Comparison of ENCODE assay signal across 8 cellular contexts in the genomic region with DNA sequence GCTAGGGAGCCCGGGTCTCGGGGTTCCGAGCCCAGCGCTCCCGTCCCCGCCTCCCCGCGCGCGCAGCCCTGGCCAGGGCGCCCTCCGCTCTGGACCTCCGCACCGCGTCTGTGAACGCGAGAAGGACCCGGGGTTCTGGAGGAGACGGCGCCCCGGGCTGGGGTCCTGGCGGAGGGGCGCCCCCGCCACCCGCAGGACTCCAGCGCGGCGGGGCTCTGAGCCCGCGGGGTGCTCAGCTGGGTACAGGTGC. TPM values are rescaled to one million over a fixed set of nuclear protein-coding genes. Genes with fewer than 3 reads are reported as not detected.
A peak's percentile ranks its signal among the peaks of the same experiment; 100 is the strongest.
DNase-seq lines count a peak whose midpoint lies in the region; ATAC-seq lines count a peak whose summit lies in the region.

No MANE protein-coding gene starts in this region.

- no peak overlapping the region for H3K9ac ChIP-seq in neuronal stem cell (ENCODE audit: low read depth, low read length, poor library complexity)

- no peak overlapping the region for H4K8ac ChIP-seq in neuronal stem cell (ENCODE audit: low read depth, low read length)

- H3K36me3 ChIP-seq in ectodermal cell (ENCODE audit: control insufficient read depth, insufficient read depth, low read length) (no peaks in the 10 kb centered on the region), neuronal stem cell (replicated peaks in 1 of 2; ENCODE audit: control insufficient read depth in 2 of 2, insufficient read depth in 2 of 2, low read length in 2 of 2) (no peaks in the 10 kb centered on the region)

- H3K4me1 ChIP-seq in ectodermal cell (ENCODE audit: control insufficient read depth, insufficient read depth, low read length) (peaks cover 12% of the 10 kb centered on the region), neuronal stem cell (ENCODE audit: control insufficient read depth in 2 of 2, insufficient read depth in 1 of 2, low read depth in 1 of 2, low read length in 2 of 2) (peaks cover 0 to 7% of the 10 kb centered on the region in 2 donors)

- ATAC-seq in activated naive CD8-positive, alpha-beta T cell treated with anti-CD3 and anti-CD28 coated beads, Interleukin-2, amount 50 U/mL, for 24 hours, result no peak
- peak; percentile 35 for ATAC-seq in HG03460 (IDR thresholded peaks at IDR 0.05; ENCODE audit: unreplicated experiment)

- peak overlapping the region; percentile 78 for H3K4me3 Mint-ChIP-seq in activated naive CD8-positive, alpha-beta T cell
- H3K4me3 Mint-ChIP-seq in activated naive CD8-positive, alpha-beta T cell treated with anti-CD3 and anti-CD28 coated beads, Interleukin-2, amount 50 U/mL, for 24 hours, result no peak overlapping the region

- no peak overlapping the region for H3K27ac Mint-ChIP-seq in activated naive CD8-positive, alpha-beta T cell
- H3K27ac Mint-ChIP-seq in activated naive CD8-positive, alpha-beta T cell treated with anti-CD3 and anti-CD28 coated beads, Interleukin-2, amount 50 U/mL, for 24 hours, result no peak overlapping the region

- H3K27me3 ChIP-seq in ectodermal cell (ENCODE audit: control insufficient read depth, insufficient read depth, low read length, poor library complexity, severe bottlenecking), result peaks cover 74% of the 10 kb centered on the region
- peaks cover 15 to 71% (median 45%) of the 10 kb centered on the region in 3 experiments for H3K27me3 ChIP-seq in neuronal stem cell (ENCODE audit: control insufficient read depth in 3 of 3, insufficient read depth in 3 of 3, low read depth in 1 of 3, low read length in 3 of 3)

- peaks cover 3% of the 10 kb centered on the region for H3K36me3 Mint-ChIP-seq in activated naive CD8-positive, alpha-beta T cell
- peaks cover 3% of the 10 kb centered on the region for H3K36me3 Mint-ChIP-seq in activated naive CD8-positive, alpha-beta T cell treated with anti-CD3 and anti-CD28 coated beads, Interleukin-2, amount 50 U/mL, for 24 hours (ENCODE audit: low read depth)

- H3K23ac ChIP-seq in neuronal stem cell (ENCODE audit: low read depth, low read length, poor library complexity), result peak overlapping the region; percentile 36

- H3K9me3 ChIP-seq in ectodermal cell (ENCODE audit: control insufficient read depth, low read length) (no peaks in the 10 kb centered on the region), neuronal stem cell (replicated peaks in 1 of 2; ENCODE audit: control insufficient read depth in 2 of 2, insufficient read depth in 1 of 2, low read depth in 1 of 2, low read length in 2 of 2) (peaks cover 0 to 7% of the 10 kb centered on the region in 2 donors)

- H3K9me3 Mint-ChIP-seq in activated naive CD8-positive, alpha-beta T cell (ENCODE audit: low read depth), result no peaks in the 10 kb centered on the region
- no peaks in the 10 kb centered on the region for H3K9me3 Mint-ChIP-seq in activated naive CD8-positive, alpha-beta T cell treated with anti-CD3 and anti-CD28 coated beads, Interleukin-2, amount 50 U/mL, for 24 hours

- no peak overlapping the region for H3K27ac ChIP-seq in ectodermal cell (ENCODE audit: insufficient read depth, low read depth, low read length, poor library complexity, severe bottlenecking)
- H3K27ac ChIP-seq in neuronal stem cell (replicated peaks; ENCODE audit: low read length), result no peak overlapping the region

- H3K79me1 ChIP-seq in neuronal stem cell (ENCODE audit: low read depth, low read length), result no peaks in the 10 kb centered on the region

- peak overlapping the region; percentile 48 for H3K4me3 ChIP-seq in ectodermal cell (ENCODE audit: insufficient read depth, low read depth, low read length)
- H3K4me3 ChIP-seq in neuronal stem cell (ENCODE audit: low read length in 2 of 2), result peak overlapping the region in 1 of 2 donors; percentile 76

- H2BK120ac ChIP-seq in neuronal stem cell (ENCODE audit: low read depth, low read length), result no peak overlapping the region

- no peak overlapping the region for H3K18ac ChIP-seq in neuronal stem cell (ENCODE audit: low read length)

- H4K91ac ChIP-seq in neuronal stem cell (ENCODE audit: low read depth, low read length, poor library complexity), result no peak overlapping the region

- no peak for DNase-seq in activated naive CD8-positive, alpha-beta T cell treated with anti-CD3 and anti-CD28 coated beads, Interleukin-2, amount 50 U/mL, for 24 hours
- DNase-seq in neuronal stem cell (ENCODE audit: low spot score) (no peak), cerebellum (ENCODE audit: low spot score) (no peak), medulla oblongata (ENCODE audit: extremely low spot score) (no peak)
- no peak for DNase-seq in stimulated activated naive CD4-positive, alpha-beta T cell (lab: John Stamatoyannopoulos, UW)

- no peak overlapping the region for H3K14ac ChIP-seq in neuronal stem cell (ENCODE audit: low read length)

- H3K27me3 Mint-ChIP-seq in activated naive CD8-positive, alpha-beta T cell, result peaks cover 42% of the 10 kb centered on the region
- peaks cover 48% of the 10 kb centered on the region for H3K27me3 Mint-ChIP-seq in activated naive CD8-positive, alpha-beta T cell treated with anti-CD3 and anti-CD28 coated beads, Interleukin-2, amount 50 U/mL, for 24 hours

- H2BK15ac ChIP-seq in neuronal stem cell (ENCODE audit: low read length), result no peak overlapping the region

- 0 to 1% methylated on average over 30 of the region's 30 CpGs for WGBS in ectodermal cell, 2 experiments
- WGBS in neuronal stem cell (ENCODE audit: extremely low coverage in 2 of 2, insufficient read length in 2 of 2, insufficient replicate concordance in 1 of 2), 2 donors, result no CpG with 5 or more reads among the region's 30 CpGs

- no peak overlapping the region for H3K4ac ChIP-seq in neuronal stem cell (ENCODE audit: low read length)

- H2BK5ac ChIP-seq in neuronal stem cell (ENCODE audit: low read length), result no peak overlapping the region

- H2AK5ac ChIP-seq in neuronal stem cell (ENCODE audit: low read depth, low read length), result no peak overlapping the region

- peak overlapping the region; percentile 83 for H2AFZ ChIP-seq in neuronal stem cell (ENCODE audit: low read length)

- peaks cover 11% of the 10 kb centered on the region for H3K4me1 Mint-ChIP-seq in activated naive CD8-positive, alpha-beta T cell (ENCODE audit: low read depth)
- peaks cover 18% of the 10 kb centered on the region for H3K4me1 Mint-ChIP-seq in activated naive CD8-positive, alpha-beta T cell treated with anti-CD3 and anti-CD28 coated beads, Interleukin-2, amount 50 U/mL, for 24 hours

- H2BK12ac ChIP-seq in neuronal stem cell (ENCODE audit: low read length), result no peak overlapping the region

- peak overlapping the region; percentile 98 for H3K4me2 ChIP-seq in neuronal stem cell (ENCODE audit: insufficient read depth, low read length, poor library complexity, severe bottlenecking)

RNA-seq across cellular contexts. Expression of gene TMOD1, which starts 0.4 kb away (rescaled TPM):
- 0.70 TPM for polyA plus RNA-seq in ectodermal cell (2013, experiment 1 of 4)
- polyA plus RNA-seq in ectodermal cell (2013, experiment 2 of 4), result 0.53 TPM
- polyA plus RNA-seq in ectodermal cell (2013, experiment 3 of 4), result 0.43 TPM
- 0.53 TPM for polyA plus RNA-seq in ectodermal cell (2013, experiment 4 of 4)
- 0.15 TPM for polyA plus RNA-seq in neuronal stem cell (2013, experiment 1 of 2)
- 0.21 TPM for polyA plus RNA-seq in neuronal stem cell (2013, experiment 2 of 2)
- total RNA-seq in cerebellum, result 5.4 TPM
